Comparison of ENCODE assay signal across 13 cellular contexts in the genomic region with DNA sequence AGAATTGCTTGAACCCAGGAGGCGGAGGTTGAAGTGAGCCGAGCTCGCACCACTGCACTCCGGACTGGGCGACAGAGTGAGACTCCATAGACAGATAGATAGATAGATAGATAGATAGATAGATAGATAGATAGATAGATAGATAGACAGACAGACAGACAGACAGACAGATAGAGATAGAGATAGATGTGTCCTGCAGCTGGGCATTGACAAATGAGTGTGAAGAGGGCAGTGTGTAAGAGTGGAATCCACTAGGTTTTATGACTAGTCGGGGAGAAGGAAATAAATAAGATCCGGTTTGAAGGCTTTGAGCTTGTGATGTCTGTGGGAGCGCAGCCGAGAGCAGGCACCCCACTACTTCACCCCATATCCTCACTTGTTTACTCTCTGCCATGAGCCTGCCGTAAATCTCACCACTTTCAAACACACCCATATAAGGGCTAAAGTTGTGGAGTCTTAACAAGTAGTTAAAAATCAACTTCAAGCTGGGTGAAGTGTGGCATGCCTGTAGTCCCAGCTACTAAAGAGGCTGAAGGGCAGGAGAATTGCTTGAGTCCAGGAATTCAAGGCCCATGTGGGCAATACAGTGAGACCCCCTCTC. TPM values are rescaled to one million over a fixed set of nuclear protein-coding genes. Genes with fewer than 3 reads are reported as not detected.
DNase-seq lines count a peak whose midpoint lies in the region; ATAC-seq and TF ChIP-seq lines count a peak whose summit lies in the region.
"Had no signal": no experiment of that assay in that cellular context is flagged by ENCODE, and none has a peak within 500 bp of the region (broad histone marks: within the 10 kb centered on the region; RNA-seq: fewer than 3 reads in every experiment).

No MANE protein-coding gene starts in this region.

- H3K4me3 Mint-ChIP-seq in activated CD4-positive, alpha-beta T cell treated with anti-CD3 and anti-CD28 coated beads for 36 hours, result no peak overlapping the region
- peak overlapping the region; percentile 53 to 82 (median 78) for H3K4me3 Mint-ChIP-seq in IgD-negative memory B cell
- peak overlapping the region; percentile 77 for H3K4me3 Mint-ChIP-seq in central memory CD8-positive, alpha-beta T cell
- H3K4me3 Mint-ChIP-seq in naive thymus-derived CD8-positive, alpha-beta T cell, result peak overlapping the region; percentile 66 to 88 (median 78)

- H3K27ac Mint-ChIP-seq in activated CD4-positive, alpha-beta T cell treated with anti-CD3 and anti-CD28 coated beads for 36 hours, result no peak overlapping the region
- H3K27ac Mint-ChIP-seq in IgD-negative memory B cell, result peak overlapping the region in 2 of 3 donors; percentile 17 to 83
- H3K27ac Mint-ChIP-seq in central memory CD8-positive, alpha-beta T cell (ENCODE audit: low read depth), result peak overlapping the region; percentile 95
- H3K27ac Mint-ChIP-seq in naive thymus-derived CD8-positive, alpha-beta T cell, result peak overlapping the region; percentile 42 to 92 (median 78)

- CTCF ChIA-PET in activated CD4-positive, alpha-beta T cell treated with anti-CD3 and anti-CD28 coated beads for 36 hours (lab: Charles Lee), result interaction anchor here (0.6 to 1.2 kb wide), 4 partner anchors 17 to 544 kb away, joined by 3 to 5 read pairs (median 3); no protein-coding TSS in a partner anchor
- CTCF ChIA-PET in GM10248 (lab: Yijun Ruan, JAX), result interaction anchor here (0.7 to 2.0 kb wide), 4 partner anchors 9 to 83 kb away, joined by 3 to 9 read pairs (median 3); no protein-coding TSS in a partner anchor

- POLR2A ChIA-PET in activated CD4-positive, alpha-beta T cell treated with anti-CD3 and anti-CD28 coated beads for 36 hours (lab: Charles Lee), result interaction anchor here (0.7 kb wide), 1 partner anchor 310 kb away, joined by 3 read pairs; a partner anchor contains a TSS
- POLR2A ChIA-PET in naive thymus-derived CD8-positive, alpha-beta T cell (lab: Charles Lee), result interaction anchor here (1.2 to 1.3 kb wide), 2 partner anchors 152 to 156 kb away, joined by 3 read pairs; no protein-coding TSS in a partner anchor
- POLR2A ChIA-PET in GM10248 (lab: Yijun Ruan, JAX), result interaction anchor here (0.6 to 0.8 kb wide), 2 partner anchors 10 to 12 kb away, joined by 4 to 5 read pairs; no protein-coding TSS in a partner anchor

- no peaks in the 10 kb centered on the region for H3K9me3 Mint-ChIP-seq in activated CD4-positive, alpha-beta T cell treated with anti-CD3 and anti-CD28 coated beads for 36 hours (ENCODE audit: low read depth)
- no peaks in the 10 kb centered on the region for H3K9me3 Mint-ChIP-seq in IgD-negative memory B cell
- no peaks in the 10 kb centered on the region for H3K9me3 Mint-ChIP-seq in central memory CD8-positive, alpha-beta T cell
- H3K9me3 Mint-ChIP-seq in naive thymus-derived CD8-positive, alpha-beta T cell, result no peaks in the 10 kb centered on the region

- DNase-seq in activated CD4-positive, alpha-beta T cell treated with anti-CD3 and anti-CD28 coated beads for 36 hours, result peak; percentile 15
- DNase-seq in activated CD4-positive, alpha-beta T cell treated with anti-CD3 and anti-CD28 coated beads for 1 hour, result no peak
- peak in 1 of 2 donors; percentile 40 for DNase-seq in central memory CD8-positive, alpha-beta T cell (ENCODE audit: low spot score in 2 of 2)
- DNase-seq in naive thymus-derived CD8-positive, alpha-beta T cell, result peak in 5 of 10 donors; percentile 23 to 54 (median 36)
- no peak for DNase-seq in GM10248 (ENCODE audit: extremely low spot score)
- no peak for DNase-seq in DMS114 treated with DMSO at 0.1 percent for 48 hours (lab: John Stamatoyannopoulos, UW; ENCODE audit: unreplicated experiment)
- DNase-seq: left ventricle myocardium inferior, NCI-H1417 treated with DMSO at 0.1 percent for 48 hours, NCI-H524 treated with DMSO at 0.1 percent for 48 hours, occipital lobe had no signal

- peaks cover 55% of the 10 kb centered on the region for H3K4me1 Mint-ChIP-seq in activated CD4-positive, alpha-beta T cell treated with anti-CD3 and anti-CD28 coated beads for 36 hours
- H3K4me1 Mint-ChIP-seq in IgD-negative memory B cell, result peaks cover 29 to 37% (median 29%) of the 10 kb centered on the region in 3 donors
- H3K4me1 Mint-ChIP-seq in central memory CD8-positive, alpha-beta T cell, result peaks cover 80% of the 10 kb centered on the region
- peaks cover 43 to 84% (median 72%) of the 10 kb centered on the region in 4 donors for H3K4me1 Mint-ChIP-seq in naive thymus-derived CD8-positive, alpha-beta T cell

- ATAC-seq in activated CD4-positive, alpha-beta T cell treated with anti-CD3 and anti-CD28 coated beads for 36 hours, result no peak
- ATAC-seq in central memory CD8-positive, alpha-beta T cell (replicated peaks; ENCODE audit: extremely low read depth, poor library complexity, severe bottlenecking), result peak; percentile 68
- peak; percentile 40 to 73 for ATAC-seq in naive thymus-derived CD8-positive, alpha-beta T cell
- ATAC-seq in GM21367 (IDR thresholded peaks at IDR 0.05; ENCODE audit: unreplicated experiment), result no peak
- ATAC-seq: HCT116 had no signal

- H3K27me3 Mint-ChIP-seq in activated CD4-positive, alpha-beta T cell treated with anti-CD3 and anti-CD28 coated beads for 36 hours, result peaks cover 11% of the 10 kb centered on the region
- H3K27me3 Mint-ChIP-seq in IgD-negative memory B cell, result peaks cover 8% of the 10 kb centered on the region
- H3K27me3 Mint-ChIP-seq in central memory CD8-positive, alpha-beta T cell, result no peaks in the 10 kb centered on the region
- no peaks in the 10 kb centered on the region for H3K27me3 Mint-ChIP-seq in naive thymus-derived CD8-positive, alpha-beta T cell

- peaks cover 2% of the 10 kb centered on the region for H3K36me3 Mint-ChIP-seq in activated CD4-positive, alpha-beta T cell treated with anti-CD3 and anti-CD28 coated beads for 36 hours (ENCODE audit: low read depth)
- H3K36me3 Mint-ChIP-seq in IgD-negative memory B cell, result peaks cover 3% of the 10 kb centered on the region
- peaks cover 15% of the 10 kb centered on the region for H3K36me3 Mint-ChIP-seq in central memory CD8-positive, alpha-beta T cell (ENCODE audit: insufficient read depth)
- no peaks in the 10 kb centered on the region for H3K36me3 Mint-ChIP-seq in naive thymus-derived CD8-positive, alpha-beta T cell

- TF ChIP-seq CTCF in GM10248 (IDR thresholded peaks at IDR 0.05; ENCODE audit: control extremely low read depth, extremely low read depth, low read depth, missing control alignments), result no peak

- intact Hi-C loops in activated CD4-positive, alpha-beta T cell treated with anti-CD3 and anti-CD28 coated beads for 36 hours (cut with DNase I, micrococcal nuclease), result loop anchor here in 1 of 2 experiments (10.0 kb wide), 2 partner anchors 578 to 1048 kb away; a partner anchor contains a TSS

RNA-seq across cellular contexts. Expression of a gene that starts 1.4 kb away (rescaled TPM):
- total RNA-seq in activated CD4-positive, alpha-beta T cell treated with anti-CD3 and anti-CD28 coated beads for 36 hours, result 1 to 10 TPM; 2.5 TPM
- polyA plus RNA-seq in IgD-negative memory B cell, result 3.4 TPM
- total RNA-seq in naive thymus-derived CD8-positive, alpha-beta T cell, result 1 to 10 TPM; 2.5 to 2.6 TPM
- 10 to 100 TPM in 1 of 3 donors, 1 to 10 TPM in 2; 4.1 to 12.4 (median 4.7) TPM for polyA plus RNA-seq in naive thymus-derived CD8-positive, alpha-beta T cell

Comparison
In these comparisons a context has a peak if more than half of its experiments do, and no peak if none do; other contexts are left out.
1. ATAC-seq: peak in central memory CD8-positive, alpha-beta T cell (single experiment) and naive thymus-derived CD8-positive, alpha-beta T cell (2 of 2); none in activated CD4-positive, alpha-beta T cell treated with anti-CD3 and anti-CD28 coated beads for 36 hours (single experiment) and GM21367 (single experiment).